Comparison of ENCODE assay signal across 11 cellular contexts in genomic region chr20:39676857-39677351, GRCh38.
DNase-seq lines count a peak whose midpoint lies in the region; ATAC-seq and TF ChIP-seq lines count a peak whose summit lies in the region.
"Had no signal": no experiment of that assay in that cellular context is flagged by ENCODE, and none has a peak within 500 bp of the region (broad histone marks: within the 10 kb centered on the region; RNA-seq: fewer than 3 reads in every experiment).

No MANE protein-coding gene starts in this region.

- H3K27ac ChIP-seq in coronary artery: no peak overlapping the region
- H3K27ac ChIP-seq: thoracic aorta had no signal

- ATAC-seq in left colon: peak; percentile 85
- ATAC-seq: activated naive CD4-positive, alpha-beta T cell treated with anti-CD3 and anti-CD28 coated beads, Interleukin-2, amount 50 U/mL, for 72 hours had no signal

- no peaks in the 10 kb centered on the region for H3K36me3 Mint-ChIP-seq in activated naive CD4-positive, alpha-beta T cell treated with anti-CD3 and anti-CD28 coated beads, Interleukin-2, amount 10 ng/mL, durations not matched to agents 7 days and 5 days
- H3K36me3 Mint-ChIP-seq: activated naive CD4-positive, alpha-beta T cell treated with anti-CD3 and anti-CD28 coated beads, Interleukin-2, amount 50 U/mL, for 72 hours had no signal

- H3K27me3 Mint-ChIP-seq in activated naive CD4-positive, alpha-beta T cell treated with anti-CD3 and anti-CD28 coated beads, Interleukin-2, amount 10 ng/mL, durations not matched to agents 7 days and 5 days: no peaks in the 10 kb centered on the region

- H3K4me1 Mint-ChIP-seq in activated naive CD4-positive, alpha-beta T cell treated with anti-CD3 and anti-CD28 coated beads, Interleukin-2, amount 10 ng/mL, durations not matched to agents 7 days and 5 days: no peaks in the 10 kb centered on the region

- H3K4me3 ChIP-seq in coronary artery: no peak overlapping the region
- H3K4me3 ChIP-seq: thoracic aorta had no signal

- peaks cover 5% of the 10 kb centered on the region for H3K9me3 Mint-ChIP-seq in activated naive CD4-positive, alpha-beta T cell treated with anti-CD3 and anti-CD28 coated beads, Interleukin-2, amount 10 ng/mL, durations not matched to agents 7 days and 5 days

- CTCF ChIA-PET in activated naive CD4-positive, alpha-beta T cell treated with anti-CD3 and anti-CD28 coated beads, Interleukin-2, amount 10 ng/mL, durations not matched to agents 7 days and 5 days (lab: Charles Lee): no interaction called here

- TF ChIP-seq CTCF in GM20000 (IDR thresholded peaks at IDR 0.05; ENCODE audit: extremely low read depth, missing control alignments) (no peak), coronary artery (IDR thresholded peaks at IDR 0.05) (no peak)

- intact Hi-C loops in left colon (cut with DNase I, micrococcal nuclease): no loop called here

- in situ Hi-C loops in SK-MEL-5 (cut with HindIII; ENCODE audit: low pct_unique_long_range_greater_than_20kb, low sequenced_read_pairs): no loop called here

- H3K27ac Mint-ChIP-seq in activated naive CD4-positive, alpha-beta T cell treated with anti-CD3 and anti-CD28 coated beads, Interleukin-2, amount 10 ng/mL, durations not matched to agents 7 days and 5 days: no peak overlapping the region
- H3K27ac Mint-ChIP-seq: activated naive CD4-positive, alpha-beta T cell treated with anti-CD3 and anti-CD28 coated beads, Interleukin-2, amount 50 U/mL, for 72 hours had no signal

- no peak overlapping the region for H3K4me3 Mint-ChIP-seq in activated naive CD4-positive, alpha-beta T cell treated with anti-CD3 and anti-CD28 coated beads, Interleukin-2, amount 10 ng/mL, durations not matched to agents 7 days and 5 days

- DNase-seq in AG20443 (ENCODE audit: low spot score) (peak; percentile 18), GM20000 (ENCODE audit: low spot score) (peak; percentile 10), SK-MEL-5 (ENCODE audit: low read depth, low spot score) (peak; percentile 80), left colon (peak in 1 of 2 donors; percentile 5), coronary artery (ENCODE audit: low spot score) (no peak), NCI-H1436 (lab: John Stamatoyannopoulos, UW) (no peak)
- no peak for DNase-seq in activated naive CD4-positive, alpha-beta T cell treated with anti-CD3 and anti-CD28 coated beads, Interleukin-2, amount 10 ng/mL, durations not matched to agents 7 days and 5 days
- no peak for DNase-seq in effector CD8-positive, alpha-beta T cell (lab: John Stamatoyannopoulos, UW)
- DNase-seq: NCI-H524 treated with DMSO at 0.1 percent for 48 hours had no signal

Comparison
In these comparisons a context has a peak if more than half of its experiments do, and no peak if none do; other contexts are left out.
1. DNase-seq: peak in AG20443 (single experiment), GM20000 (single experiment) and SK-MEL-5 (single experiment); none in activated naive CD4-positive, alpha-beta T cell treated with anti-CD3 and anti-CD28 coated beads, Interleukin-2, amount 10 ng/mL, durations not matched to agents 7 days and 5 days (single experiment), coronary artery (single experiment), NCI-H1436 (single experiment) and effector CD8-positive, alpha-beta T cell (single experiment).